In the genomic region with DNA sequence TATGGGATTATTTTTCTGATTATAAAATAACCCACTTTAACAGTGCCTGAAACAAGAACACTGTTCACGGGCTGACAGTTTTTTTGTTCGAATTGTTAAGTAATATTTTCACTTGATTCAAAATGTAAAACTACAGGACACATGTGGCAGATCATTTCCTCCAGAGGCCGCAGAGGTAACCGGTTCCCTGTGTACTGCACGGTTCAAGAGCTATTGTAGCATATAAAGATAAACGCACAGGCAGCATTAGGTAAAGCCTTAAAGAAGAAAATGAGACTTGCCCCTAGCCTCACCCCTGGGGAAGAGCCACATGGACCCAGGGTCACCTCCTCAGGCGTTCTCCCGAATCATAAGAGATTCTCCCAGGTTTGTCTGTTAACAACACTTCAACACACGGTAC, we compare ENCODE assay signal across 24 cellular contexts.
"Had no signal": no experiment of that assay in that cellular context is flagged by ENCODE, and none has a peak within 500 bp of the region (broad histone marks: within the 10 kb centered on the region; RNA-seq: fewer than 3 reads in every experiment).

No MANE protein-coding gene starts in this region.

- H3K27me3 ChIP-seq: left lung, ovary, upper lobe of left lung, vagina had no signal

- H3K36me3 Mint-ChIP-seq: stimulated activated memory B cell treated with anti-CD40 and anti-IgM and Interleukin-4, amounts not matched to agents 10 μg/mL and 1 μg/mL and 100 μg/mL, for 72 hours had no signal

- ATAC-seq: gastroesophageal sphincter; left lung; naive thymus-derived CD4-positive, alpha-beta T cell; stimulated activated memory B cell treated with anti-CD40 and anti-IgM and Interleukin-4, amounts not matched to agents 10 μg/mL and 1 μg/mL and 100 μg/mL, for 72 hours had no signal

- DNase-seq: effector CD8-positive, alpha-beta T cell; esophagus squamous epithelium; foreskin fibroblast; glutamatergic neuron; islet precursor cell; left lung; mesenchymal stem cell; naive thymus-derived CD4-positive, alpha-beta T cell; nucleus accumbens; ovary; small intestine; stimulated activated CD4-positive, alpha-beta T cell treated with anti-CD3 and anti-CD28 coated beads, Interleukin-4, amount 100 ng/mL, for 1 hour; tibial artery had no signal

- H3K27ac ChIP-seq: coronary artery, dorsolateral prefrontal cortex, epithelial cell of prostate, esophagus squamous epithelium, gastroesophageal sphincter, left lung, ovary, tibial artery, upper lobe of left lung, vagina had no signal

- H3K27ac Mint-ChIP-seq: naive thymus-derived CD4-positive, alpha-beta T cell; progenitor cell of endocrine pancreas; stimulated activated memory B cell treated with anti-CD40 and anti-IgM and Interleukin-4, amounts not matched to agents 10 μg/mL and 1 μg/mL and 100 μg/mL, for 72 hours; stimulated activated naive CD8-positive, alpha-beta T cell treated with anti-CD3 and anti-CD28 coated beads, Interleukin-15, Interleukin-2, amounts not matched to agents 100 ng/mL and 50 ng/mL, for 24 hours had no signal

- H3K4me1 ChIP-seq: esophagus squamous epithelium, tibial artery, vagina had no signal

- H3K27me3 Mint-ChIP-seq: progenitor cell of endocrine pancreas had no signal

- H3K4me3 Mint-ChIP-seq: naive thymus-derived CD4-positive, alpha-beta T cell; neural crest cell; stimulated activated memory B cell treated with anti-CD40 and anti-IgM and Interleukin-4, amounts not matched to agents 10 μg/mL and 1 μg/mL and 100 μg/mL, for 72 hours; stimulated activated naive CD8-positive, alpha-beta T cell treated with anti-CD3 and anti-CD28 coated beads, Interleukin-15, Interleukin-2, amounts not matched to agents 100 ng/mL and 50 ng/mL, for 24 hours had no signal

- H3K36me3 ChIP-seq: esophagus squamous epithelium, gastroesophageal sphincter, left lung, ovary, tibial artery, upper lobe of left lung, vagina had no signal

- H3K4me3 ChIP-seq: coronary artery, dorsolateral prefrontal cortex, esophagus squamous epithelium, gastroesophageal sphincter, left lung, lung, ovary, tibial artery, upper lobe of left lung, vagina had no signal

- H3K9me3 ChIP-seq: esophagus squamous epithelium, gastroesophageal sphincter, left lung, ovary, tibial artery, upper lobe of left lung, vagina had no signal

- H3K4me1 Mint-ChIP-seq: stimulated activated memory B cell treated with anti-CD40 and anti-IgM and Interleukin-4, amounts not matched to agents 10 μg/mL and 1 μg/mL and 100 μg/mL, for 72 hours had no signal
